In the genomic region with DNA sequence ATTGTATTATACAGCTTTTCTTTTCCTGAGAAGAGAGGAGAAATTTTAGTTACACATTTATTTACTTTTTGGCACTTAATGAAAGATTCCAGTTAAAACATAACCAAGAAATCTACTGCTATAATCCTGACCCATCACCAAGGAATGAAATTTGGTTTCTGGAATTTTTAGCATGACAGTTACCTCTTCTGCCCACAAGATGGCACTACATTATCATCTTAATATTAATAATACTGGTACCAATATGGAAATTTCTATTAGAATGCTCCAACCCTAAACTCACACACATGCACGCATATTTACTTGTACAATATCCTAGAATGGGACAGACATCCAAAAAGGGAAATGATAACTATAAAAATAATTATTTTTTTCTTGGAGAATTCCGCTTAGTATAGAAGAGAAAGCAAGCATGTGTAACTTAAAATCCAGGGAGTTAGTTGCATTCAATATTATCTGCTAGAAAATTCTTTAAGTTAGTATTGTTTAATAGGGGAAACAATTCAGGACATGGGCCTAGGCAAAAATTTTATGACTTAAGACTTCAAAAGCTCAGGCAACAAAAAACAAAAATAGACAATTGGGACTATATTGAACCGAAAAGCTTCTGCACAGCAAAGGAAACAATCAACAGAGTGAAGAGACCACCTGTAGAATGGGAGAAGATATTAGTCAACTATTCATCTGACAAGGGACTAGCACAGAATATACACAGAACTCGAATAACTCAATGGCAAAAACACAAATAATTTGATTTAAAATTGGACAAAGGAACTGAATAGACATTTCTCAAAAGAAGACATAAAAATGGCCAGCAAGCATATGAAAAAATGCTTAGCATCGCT, we compare ENCODE assay signal across 8 cellular contexts. TPM values are rescaled to one million over a fixed set of nuclear protein-coding genes. Genes with fewer than 3 reads are reported as not detected.
DNase-seq lines count a peak whose midpoint lies in the region; ATAC-seq, FAIRE-seq and TF ChIP-seq lines count a peak whose summit lies in the region.

No MANE protein-coding gene starts in this region.

- WGBS in small intestine, 3 donors, result 77 to 80% (median 78%) methylated on average over 5 of the region's 5 CpGs

- no peaks in the 10 kb centered on the region for H4K20me1 ChIP-seq in endothelial cell of umbilical vein (replicated peaks; ENCODE audit: control insufficient read depth, extremely low read depth, insufficient read depth, low read length)

- no peak overlapping the region for H3K4me3 ChIP-seq in endothelial cell of umbilical vein (replicated peaks in 1 of 3; ENCODE audit: insufficient read depth in 1 of 3, low read depth in 1 of 3, low read length in 3 of 3)
- no peak overlapping the region for H3K4me3 ChIP-seq in small intestine (ENCODE audit: low read depth in 1 of 2, low read length in 2 of 2)

- H3K9me1 ChIP-seq in endothelial cell of umbilical vein (replicated peaks; ENCODE audit: control insufficient read depth, extremely low read depth, insufficient read depth, low read length), result no peaks in the 10 kb centered on the region

- H3K36me3 ChIP-seq in endothelial cell of umbilical vein (ENCODE audit: control insufficient read depth in 2 of 2, extremely low read depth in 1 of 2, insufficient read depth in 2 of 2, low read length in 2 of 2) (no peaks in the 10 kb centered on the region), small intestine (ENCODE audit: control insufficient read depth in 2 of 2, insufficient read depth in 2 of 2, low read length in 2 of 2) (no peaks in the 10 kb centered on the region)

- H3K27me3 ChIP-seq in endothelial cell of umbilical vein (ENCODE audit: control insufficient read depth in 2 of 2, insufficient read depth in 2 of 2, low read length in 2 of 2) (no peaks in the 10 kb centered on the region), small intestine (ENCODE audit: control insufficient read depth in 2 of 2, insufficient read depth in 2 of 2, low read length in 2 of 2) (peaks cover 0 to 3% of the 10 kb centered on the region in 2 donors)

- peak; percentile 35 to 41 for TF ChIP-seq CTCF in endothelial cell of umbilical vein (IDR thresholded peaks at IDR 0.05; ENCODE audit: extremely low read depth in 1 of 2, insufficient read depth in 1 of 2, low read depth in 1 of 2, low read length in 2 of 2)

- intact Hi-C loops in endothelial cell of umbilical vein (cut with micrococcal nuclease), result loop anchor here (1.0 kb wide), 3 partner anchors 61 to 700 kb away; no protein-coding TSS in a partner anchor

- no peaks in the 10 kb centered on the region for H3K79me2 ChIP-seq in endothelial cell of umbilical vein (ENCODE audit: control insufficient read depth, insufficient read depth, low read length)

- dilution Hi-C loops in endothelial cell of umbilical vein (cut with MboI; ENCODE audit: extremely low pct_ligation_motif_present, low sequenced_read_pairs), result no loop called here

- ATAC-seq in HG03097 (IDR thresholded peaks at IDR 0.05; ENCODE audit: low FRiP score, unreplicated experiment), result no peak
- ATAC-seq in GM21786 (IDR thresholded peaks at IDR 0.05; ENCODE audit: unreplicated experiment), result no peak

- DNase-seq in NCI-H1436 (lab: John Stamatoyannopoulos, UW), result peak; percentile 19
- no peak for DNase-seq in NCI-H1436 treated with DMSO at 0.1 percent for 48 hours (lab: John Stamatoyannopoulos, UW)
- DNase-seq in NCI-H2171 treated with DMSO at 0.1 percent for 48 hours (lab: John Stamatoyannopoulos, UW), result peak; percentile 55
- peak; percentile 21 for DNase-seq in endothelial cell of umbilical vein (ENCODE audit: low read depth, low spot score)
- no peak for DNase-seq in small intestine
- no peak for DNase-seq in stimulated activated naive CD4-positive, alpha-beta T cell treated with Interleukin-2 at 50 U/mL for 16 hours (lab: John Stamatoyannopoulos, UW)

- H3K27ac ChIP-seq in endothelial cell of umbilical vein (ENCODE audit: insufficient read depth, low read depth, low read length), result no peak overlapping the region
- H3K27ac ChIP-seq in small intestine (ENCODE audit: low read depth in 1 of 2, low read length in 1 of 2), result no peak overlapping the region

- no peak for TF ChIP-seq POLR2A in endothelial cell of umbilical vein (IDR thresholded peaks at IDR 0.05; ENCODE audit: low read depth, low read length)

- POLR2A ChIA-PET in endothelial cell of umbilical vein (lab: Charles Lee), result no interaction called here

- FAIRE-seq in endothelial cell of umbilical vein (lab: Jason Lieb, UNC) (peak; percentile 21), small intestine (lab: Jason Lieb, UNC) (peak; percentile 61)

- no peak overlapping the region for H3K9ac ChIP-seq in endothelial cell of umbilical vein (replicated peaks; ENCODE audit: extremely low read depth, insufficient read depth, low read length)

- CTCF ChIA-PET in endothelial cell of umbilical vein (lab: Charles Lee), result interaction anchor here (0.8 to 3.0 kb wide), 9 partner anchors 9 to 701 kb away, joined by 3 to 23 read pairs (median 5); no protein-coding TSS in a partner anchor

- H3K9me3 ChIP-seq in endothelial cell of umbilical vein (replicated peaks; ENCODE audit: control insufficient read depth, insufficient read depth, low read length), result no peaks in the 10 kb centered on the region
- no peaks in the 10 kb centered on the region for H3K9me3 ChIP-seq in small intestine (ENCODE audit: control insufficient read depth, low read depth)

- BruUV-seq in endothelial cell of umbilical vein (replicated peaks; lab: Mats Ljungman, UMichigan), result no TSS peak

- H2AFZ ChIP-seq in endothelial cell of umbilical vein (ENCODE audit: low read depth, low read length), result no peak overlapping the region

- H3K4me2 ChIP-seq in endothelial cell of umbilical vein (ENCODE audit: insufficient read depth, low read length), result no peak overlapping the region

- no peaks in the 10 kb centered on the region for H3K4me1 ChIP-seq in endothelial cell of umbilical vein (ENCODE audit: control insufficient read depth, extremely low read depth, insufficient read depth, low read length)
- H3K4me1 ChIP-seq in small intestine (ENCODE audit: control insufficient read depth in 2 of 2, insufficient read depth in 1 of 2, low read depth in 1 of 2, low read length in 1 of 2), result no peaks in the 10 kb centered on the region

TF ChIP-seq in endothelial cell of umbilical vein, 7 proteins besides CTCF, POLR2A, EP300 and RAD21:
- TF ChIP-seq GATA2 (IDR thresholded peaks at IDR 0.05; ENCODE audit: insufficient read depth, insufficient read length, low read depth, low read length), result no peak

RNA-seq across cellular contexts. Expression of gene MAP3K21, which starts 37.4 kb away (rescaled TPM):
- total RNA-seq in endothelial cell of umbilical vein, result 0.74 and 0.95 TPM in 2 replicates
- polyA plus RNA-seq in endothelial cell of umbilical vein (0.48 and 0.65 TPM in 2 replicates), small intestine (10 to 100 TPM in 2 of 3 donors, 1 to 10 TPM in 1; 7.6 to 11.9 (median 10.4) TPM)
- 0.39 and 0.42 TPM in 2 replicates for polyA plus RNA-seq in endothelial cell of umbilical vein (2011; cell fraction: cytosol; rRNA removed)
- polyA plus RNA-seq in endothelial cell of umbilical vein (2011; cell fraction: nucleus; rRNA removed), result 1.6 and 1.7 TPM in 2 replicates
- 0.39 and 0.42 TPM in 2 replicates for polyA plus RNA-seq in endothelial cell of umbilical vein (2012)
- 0.68 and 1.2 TPM in 2 replicates for polyA minus RNA-seq in endothelial cell of umbilical vein
- 17.5 TPM for polyA minus RNA-seq in endothelial cell of umbilical vein (2011; cell fraction: cytosol; rRNA and poly(A)+ RNA removed)
- 0.87 and 1.6 TPM in 2 replicates for polyA minus RNA-seq in endothelial cell of umbilical vein (2011; cell fraction: nucleus; rRNA and poly(A)+ RNA removed)

Comparison
In these comparisons a context has a peak if more than half of its experiments do, and no peak if none do; other contexts are left out.
1. DNase-seq: peak in NCI-H1436 (single experiment), NCI-H2171 treated with DMSO at 0.1 percent for 48 hours (single experiment) and endothelial cell of umbilical vein (single experiment); none in NCI-H1436 treated with DMSO at 0.1 percent for 48 hours (single experiment), small intestine (single experiment) and stimulated activated naive CD4-positive, alpha-beta T cell treated with Interleukin-2 at 50 U/mL for 16 hours (single experiment).